10 cellular contexts compared by ENCODE assay signal in genomic region chr10:103184615-103185014, GRCh38. TPM values are rescaled to one million over a fixed set of nuclear protein-coding genes. Genes with fewer than 3 reads are reported as not detected.
A peak's percentile ranks its signal among the peaks of the same experiment; 100 is the strongest.
DNase-seq lines count a peak whose midpoint lies in the region; ATAC-seq and TF ChIP-seq lines count a peak whose summit lies in the region.
"Had no signal": no experiment of that assay in that cellular context is flagged by ENCODE, and none has a peak within 500 bp of the region (broad histone marks: within the 10 kb centered on the region; RNA-seq: fewer than 3 reads in every experiment).

No MANE protein-coding gene starts in this region.

- ATAC-seq in gastroesophageal sphincter, result no peak
- ATAC-seq in stimulated activated memory B cell treated with anti-CD40 and anti-IgM and Interleukin-4, amounts not matched to agents 10 μg/mL and 1 μg/mL and 100 μg/mL, for 72 hours, result no peak
- ATAC-seq in GM19023 (IDR thresholded peaks at IDR 0.05; ENCODE audit: unreplicated experiment), result no peak

- no peaks in the 10 kb centered on the region for H3K27me3 ChIP-seq in gastroesophageal sphincter

- H3K4me1 Mint-ChIP-seq in stimulated activated memory B cell treated with anti-CD40 and anti-IgM and Interleukin-4, amounts not matched to agents 10 μg/mL and 1 μg/mL and 100 μg/mL, for 72 hours, result peaks cover 48% of the 10 kb centered on the region

- no peak overlapping the region for H3K27ac Mint-ChIP-seq in stimulated activated memory B cell treated with anti-CD40 and anti-IgM and Interleukin-4, amounts not matched to agents 10 μg/mL and 1 μg/mL and 100 μg/mL, for 72 hours
- H3K27ac Mint-ChIP-seq: activated CD4-positive, alpha-beta memory T cell treated with anti-CD3 and anti-CD28 coated beads for 36 hours had no signal

- H3K4me3 ChIP-seq in gastroesophageal sphincter, result peak overlapping the region; percentile 5 to 7
- H3K4me3 ChIP-seq in retinal pigment epithelial cell (ENCODE audit: low read length), result no peak overlapping the region

- TF ChIP-seq EP300 in gastroesophageal sphincter (IDR thresholded peaks at IDR 0.05), result no peak

- no peak overlapping the region for H3K4me3 Mint-ChIP-seq in stimulated activated memory B cell treated with anti-CD40 and anti-IgM and Interleukin-4, amounts not matched to agents 10 μg/mL and 1 μg/mL and 100 μg/mL, for 72 hours
- H3K4me3 Mint-ChIP-seq: activated CD4-positive, alpha-beta memory T cell treated with anti-CD3 and anti-CD28 coated beads for 36 hours had no signal

- H3K36me3 ChIP-seq in gastroesophageal sphincter, result peaks cover 0 to 16% of the 10 kb centered on the region in 2 donors

- peaks cover 9 to 89% (median 14%) of the 10 kb centered on the region in 3 donors for H3K4me1 ChIP-seq in gastroesophageal sphincter

- H3K36me3 Mint-ChIP-seq in stimulated activated memory B cell treated with anti-CD40 and anti-IgM and Interleukin-4, amounts not matched to agents 10 μg/mL and 1 μg/mL and 100 μg/mL, for 72 hours, result peaks cover 6% of the 10 kb centered on the region

- TF ChIP-seq CTCF in VCaP (conservative IDR thresholded peaks at IDR 0.05) (no peak), gastroesophageal sphincter (IDR thresholded peaks at IDR 0.05) (no peak), retinal pigment epithelial cell (conservative IDR thresholded peaks at IDR 0.05; ENCODE audit: low read depth, low read length) (no peak)

- H3K27ac ChIP-seq in VCaP, result peak overlapping the region; percentile 56
- H3K27ac ChIP-seq in gastroesophageal sphincter, result peak overlapping the region in 2 of 4 donors; percentile 64 to 69

- no peaks in the 10 kb centered on the region for H3K9me3 Mint-ChIP-seq in stimulated activated memory B cell treated with anti-CD40 and anti-IgM and Interleukin-4, amounts not matched to agents 10 μg/mL and 1 μg/mL and 100 μg/mL, for 72 hours
- H3K9me3 Mint-ChIP-seq: activated CD4-positive, alpha-beta memory T cell treated with anti-CD3 and anti-CD28 coated beads for 36 hours had no signal

- no peak for TF ChIP-seq POLR2A in gastroesophageal sphincter (IDR thresholded peaks at IDR 0.05)

- 9 to 14% methylated on average over 3 of the region's 3 CpGs for WGBS in gastroesophageal sphincter (ENCODE audit: low coverage in 1 of 2), 2 donors

- DNase-seq in GF-D8 (lab: John Stamatoyannopoulos, UW) (peak; percentile 30), retinal pigment epithelial cell (ENCODE audit: low read depth) (peak; percentile 55), ureter (ENCODE audit: low spot score) (no peak)
- no peak for DNase-seq in stimulated activated CD4-positive, alpha-beta T cell treated with anti-CD3 and anti-CD28 coated beads, Interleukin-4, amount 100 ng/mL, for 24 hours
- DNase-seq: activated CD4-positive, alpha-beta memory T cell treated with anti-CD3 and anti-CD28 coated beads for 36 hours; NCI-H187 treated with DMSO at 0.1 percent for 48 hours had no signal

- H3K9me3 ChIP-seq in gastroesophageal sphincter, result no peaks in the 10 kb centered on the region

- no peaks in the 10 kb centered on the region for H3K27me3 Mint-ChIP-seq in stimulated activated memory B cell treated with anti-CD40 and anti-IgM and Interleukin-4, amounts not matched to agents 10 μg/mL and 1 μg/mL and 100 μg/mL, for 72 hours
- H3K27me3 Mint-ChIP-seq: activated CD4-positive, alpha-beta memory T cell treated with anti-CD3 and anti-CD28 coated beads for 36 hours had no signal

RNA-seq across cellular contexts. Expression of gene NT5C2, which starts 8.5 kb away (rescaled TPM):
- total RNA-seq in gastroesophageal sphincter (10 to 100 TPM; 63.4 to 71.9 (median 71.1) TPM), ureter (172 TPM)

Comparison
In these comparisons a context has a peak if more than half of its experiments do, and no peak if none do; other contexts are left out.
1. DNase-seq: peak in GF-D8 (single experiment) and retinal pigment epithelial cell (single experiment); none in stimulated activated CD4-positive, alpha-beta T cell treated with anti-CD3 and anti-CD28 coated beads, Interleukin-4, amount 100 ng/mL, for 24 hours (single experiment) and ureter (single experiment).